In the genomic region with DNA sequence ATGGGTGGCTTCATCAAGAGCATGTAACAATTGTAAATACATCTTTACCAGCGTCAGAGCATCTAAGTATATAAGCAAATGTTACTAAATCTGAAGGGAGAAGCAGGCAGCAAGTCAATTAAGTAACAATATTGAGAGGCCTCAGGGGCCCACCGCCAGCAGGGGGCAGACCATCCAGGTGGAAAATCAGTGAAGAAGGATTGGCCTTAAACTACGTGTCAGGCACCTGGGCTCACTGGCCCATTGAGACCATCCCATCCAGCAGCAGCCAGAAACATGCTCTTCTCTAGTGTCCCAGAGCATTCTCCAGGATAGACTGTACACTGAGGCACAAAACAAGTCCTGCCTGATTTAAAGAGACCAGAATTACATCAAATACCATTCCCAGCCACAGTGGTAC, we compare ENCODE assay signal across 8 cellular contexts.
DNase-seq lines count a peak whose midpoint lies in the region; ATAC-seq, FAIRE-seq and TF ChIP-seq lines count a peak whose summit lies in the region.

No MANE protein-coding gene starts in this region.

- FAIRE-seq in K562 (lab: Jason Lieb, UNC): no peak

- TF ChIP-seq CTCF in AG04450 (IDR thresholded peaks at IDR 0.05; ENCODE audit: low read depth, low read length) (peak; percentile 46), GM12874 (IDR thresholded peaks at IDR 0.05; ENCODE audit: insufficient read depth, low read depth, low read length) (peak; percentile 65), K562 (IDR thresholded peaks at IDR 0.05 in 2 of 3, conservative IDR thresholded peaks at IDR 0.05 in 1 of 3; ENCODE audit: insufficient read depth in 2 of 3, low read depth in 1 of 3, low read length in 3 of 3) (peak; percentile 56 to 77 (median 61)), liver (IDR thresholded peaks at IDR 0.05; ENCODE audit: low read depth, low read length, missing input control) (peak; percentile 58)

- WGBS in K562 (ENCODE audit: insufficient coverage, low coverage, missing lambda C conversion rate): 0% methylated on average over 3 of the region's 3 CpGs
- WGBS in liver: 18% methylated on average over 3 of the region's 3 CpGs

- TF ChIP-seq RAD21 in K562 (CRISPR knock-in tag; conservative IDR thresholded peaks at IDR 0.05 in 1 of 2, IDR thresholded peaks at IDR 0.05 in 1 of 2) (peak in 1 of 2 experiments; percentile 56; a peak in 2 of 4 replicates), liver (IDR thresholded peaks at IDR 0.05) (peak; percentile 62 to 77)

- no peaks in the 10 kb centered on the region for H4K20me1 ChIP-seq in K562 (replicated peaks; ENCODE audit: control insufficient read depth, insufficient read depth, low read length)

- CTCF ChIA-PET in AG04450 (lab: Charles Lee): interaction anchor here (0.6 to 1.5 kb wide), 3 partner anchors 111 to 691 kb away, joined by 3 to 4 read pairs (median 3); no protein-coding TSS in a partner anchor
- CTCF ChIA-PET in K562 (lab: Yijun Ruan, JAX; ENCODE audit: low intra/inter-chr PET ratio): interaction anchor here (1.2 kb wide), 1 partner anchor 692 kb away, joined by 5 read pairs; no protein-coding TSS in a partner anchor

- no peak overlapping the region for H3K4me2 ChIP-seq in K562 (ENCODE audit: insufficient read depth, low read length)

- no peak overlapping the region for H2AFZ ChIP-seq in K562 (ENCODE audit: low read depth, low read length)

- no peak overlapping the region for H3K27ac ChIP-seq in AG04450 (ENCODE audit: low read depth, low read length)
- H3K27ac ChIP-seq in K562 (ENCODE audit: extremely low read depth, low read depth, low read length): no peak overlapping the region
- no peak overlapping the region for H3K27ac ChIP-seq in liver (ENCODE audit: low read depth in 1 of 2, low read length in 2 of 2)

- H3K9ac ChIP-seq in K562 (ENCODE audit: insufficient read depth in 1 of 2, low read depth in 2 of 2, low read length in 2 of 2) (no peak overlapping the region), liver (ENCODE audit: low read depth in 1 of 2, low read length in 2 of 2) (no peak overlapping the region)

- no peaks in the 10 kb centered on the region for H3K9me1 ChIP-seq in K562 (ENCODE audit: control insufficient read depth, insufficient read depth, low read length)

- ATAC-seq in K562 (peak; percentile 85), GM21825 (IDR thresholded peaks at IDR 0.05; ENCODE audit: unreplicated experiment) (no peak)

- H3K4me3 ChIP-seq in AG04450 (ENCODE audit: low read depth, low read length): no peak overlapping the region
- no peak overlapping the region for H3K4me3 ChIP-seq in K562
- H3K4me3 ChIP-seq in liver (ENCODE audit: low read depth in 1 of 3, low read length in 3 of 3): no peak overlapping the region

- H3K36me3 ChIP-seq in K562 (ENCODE audit: control insufficient read depth, insufficient read depth, low read length): no peaks in the 10 kb centered on the region
- H3K36me3 ChIP-seq in liver (ENCODE audit: control insufficient read depth in 4 of 4, insufficient read depth in 3 of 4, low read depth in 1 of 4, low read length in 3 of 4): no peaks in the 10 kb centered on the region

- TF ChIP-seq EP300 in K562 (IDR thresholded peaks at IDR 0.05; ENCODE audit: low read length): no peak

- intact Hi-C loops in K562 (cut with micrococcal nuclease): loop anchor here (1.0 to 5.0 kb wide), 2 partner anchors 288 to 692 kb away; no protein-coding TSS in a partner anchor

- in situ Hi-C loops in K562 (cut with MboI): no loop called here

- H3K9me3 ChIP-seq in AG04450 (ENCODE audit: control insufficient read depth, insufficient read depth, low read length) (peaks cover 18% of the 10 kb centered on the region), K562 (replicated peaks; ENCODE audit: control insufficient read depth, insufficient read depth, low read depth, low read length) (no peaks in the 10 kb centered on the region), liver (ENCODE audit: control insufficient read depth in 4 of 4, low read length in 3 of 4) (no peaks in the 10 kb centered on the region)

- POLR2A ChIA-PET in AG04450 (lab: Yijun Ruan, JAX): no interaction called here
- POLR2A ChIA-PET in K562 (lab: Yijun Ruan, JAX): no interaction called here

- TF ChIP-seq POLR2A in K562 (conservative IDR thresholded peaks at IDR 0.05): no peak

- DNase-seq in AG04450 (ENCODE audit: low read depth, low spot score) (no peak), NCI-H1105 treated with DMSO at 0.1 percent for 48 hours (lab: John Stamatoyannopoulos, UW) (peak; percentile 53), K562 (ENCODE audit: extremely low read depth in 1 of 4, low spot score in 3 of 4) (peak; percentile 54 to 58 (median 56)), Kasumi-1 (lab: John Stamatoyannopoulos, UW) (no peak), activated gamma-delta T cell treated with Interleukin-2 at 50 U/mL for 16 hours (no peak)

- BruUV-seq in K562 (replicated peaks; lab: Mats Ljungman, UMichigan): no TSS peak

- no peaks in the 10 kb centered on the region for H3K79me2 ChIP-seq in K562 (ENCODE audit: control insufficient read depth, insufficient read depth, low read length)

- H3K27me3 ChIP-seq in AG04450 (ENCODE audit: control insufficient read depth, insufficient read depth, low read length): no peaks in the 10 kb centered on the region
- peaks cover 6 to 14% of the 10 kb centered on the region in 2 experiments; a peak in 4 of 5 replicates for H3K27me3 ChIP-seq in K562 (ENCODE audit: control insufficient read depth in 2 of 2, insufficient read depth in 2 of 2, low read length in 2 of 2)
- H3K27me3 ChIP-seq in liver (ENCODE audit: control insufficient read depth in 4 of 4, insufficient read depth in 4 of 4, low read length in 3 of 4): no peaks in the 10 kb centered on the region

- no peaks in the 10 kb centered on the region for H3K4me1 ChIP-seq in K562 (replicated peaks in 1 of 2; ENCODE audit: control insufficient read depth in 2 of 2, insufficient read depth in 2 of 2, low read length in 2 of 2)
- no peaks in the 10 kb centered on the region for H3K4me1 ChIP-seq in liver (ENCODE audit: control insufficient read depth in 4 of 4, insufficient read depth in 4 of 4, low read length in 3 of 4)

TF ChIP-seq in K562, 482 proteins besides CTCF, POLR2A, EP300 and RAD21 (continues in another document):
- TF ChIP-seq, protein P1, sequence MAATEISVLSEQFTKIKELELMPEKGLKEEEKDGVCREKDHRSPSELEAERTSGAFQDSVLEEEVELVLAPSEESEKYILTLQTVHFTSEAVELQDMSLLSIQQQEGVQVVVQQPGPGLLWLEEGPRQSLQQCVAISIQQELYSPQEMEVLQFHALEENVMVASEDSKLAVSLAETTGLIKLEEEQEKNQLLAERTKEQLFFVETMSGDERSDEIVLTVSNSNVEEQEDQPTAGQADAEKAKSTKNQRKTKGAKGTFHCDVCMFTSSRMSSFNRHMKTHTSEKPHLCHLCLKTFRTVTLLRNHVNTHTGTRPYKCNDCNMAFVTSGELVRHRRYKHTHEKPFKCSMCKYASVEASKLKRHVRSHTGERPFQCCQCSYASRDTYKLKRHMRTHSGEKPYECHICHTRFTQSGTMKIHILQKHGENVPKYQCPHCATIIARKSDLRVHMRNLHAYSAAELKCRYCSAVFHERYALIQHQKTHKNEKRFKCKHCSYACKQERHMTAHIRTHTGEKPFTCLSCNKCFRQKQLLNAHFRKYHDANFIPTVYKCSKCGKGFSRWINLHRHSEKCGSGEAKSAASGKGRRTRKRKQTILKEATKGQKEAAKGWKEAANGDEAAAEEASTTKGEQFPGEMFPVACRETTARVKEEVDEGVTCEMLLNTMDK (IDR thresholded peaks at IDR 0.05; ENCODE audit: borderline replicate concordance, insufficient read depth, low read depth, low read length, poor library complexity, severe bottlenecking): peak; percentile 66
- TF ChIP-seq, protein P2, sequence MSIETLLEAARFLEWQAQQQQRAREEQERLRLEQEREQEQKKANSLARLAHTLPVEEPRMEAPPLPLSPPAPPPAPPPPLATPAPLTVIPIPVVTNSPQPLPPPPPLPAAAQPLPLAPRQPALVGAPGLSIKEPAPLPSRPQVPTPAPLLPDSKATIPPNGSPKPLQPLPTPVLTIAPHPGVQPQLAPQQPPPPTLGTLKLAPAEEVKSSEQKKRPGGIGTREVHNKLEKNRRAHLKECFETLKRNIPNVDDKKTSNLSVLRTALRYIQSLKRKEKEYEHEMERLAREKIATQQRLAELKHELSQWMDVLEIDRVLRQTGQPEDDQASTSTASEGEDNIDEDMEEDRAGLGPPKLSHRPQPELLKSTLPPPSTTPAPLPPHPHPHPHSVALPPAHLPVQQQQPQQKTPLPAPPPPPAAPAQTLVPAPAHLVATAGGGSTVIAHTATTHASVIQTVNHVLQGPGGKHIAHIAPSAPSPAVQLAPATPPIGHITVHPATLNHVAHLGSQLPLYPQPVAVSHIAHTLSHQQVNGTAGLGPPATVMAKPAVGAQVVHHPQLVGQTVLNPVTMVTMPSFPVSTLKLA (conservative IDR thresholded peaks at IDR 0.05): no peak

TF ChIP-seq in liver, 16 proteins besides CTCF, POLR2A, EP300 and RAD21:
- TF ChIP-seq FOXA1 (IDR thresholded peaks at IDR 0.05): no peak

Comparison
In these comparisons a context has a peak if more than half of its experiments do, and no peak if none do; other contexts are left out.
1. DNase-seq: peak in NCI-H1105 treated with DMSO at 0.1 percent for 48 hours (single experiment) and K562 (4 of 4); none in AG04450 (single experiment), Kasumi-1 (0 of 2) and activated gamma-delta T cell treated with Interleukin-2 at 50 U/mL for 16 hours (single experiment).
2. Peak in every context shown above with its lines, with median percentiles within 50 percentile points of each other: CTCF ChIP-seq.